Comparison of ENCODE assay signal across 18 cellular contexts in the genomic region with DNA sequence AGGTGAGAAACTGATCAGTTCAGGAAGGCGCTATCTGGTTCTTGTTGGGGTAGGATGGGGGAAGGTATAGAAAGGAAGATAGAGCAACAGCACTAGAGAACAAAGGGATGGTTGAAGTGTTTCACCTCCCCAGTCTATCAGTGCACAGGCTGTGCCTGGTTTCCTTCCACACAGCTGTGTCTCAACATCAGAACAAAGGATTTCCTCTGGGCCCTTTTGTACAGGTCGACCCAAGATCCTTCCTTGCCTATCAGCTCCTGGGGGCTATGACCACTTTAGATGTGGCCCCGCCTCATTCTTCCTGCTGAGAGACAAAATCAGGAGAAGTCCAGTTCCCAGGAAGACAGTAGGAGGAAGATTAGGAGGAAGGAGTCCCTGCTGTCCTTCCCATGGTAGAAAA.
"Had no signal": no experiment of that assay in that cellular context is flagged by ENCODE, and none has a peak within 500 bp of the region (broad histone marks: within the 10 kb centered on the region; RNA-seq: fewer than 3 reads in every experiment).

No MANE protein-coding gene starts in this region.

- H3K4me3 ChIP-seq: coronary artery, esophagus muscularis mucosa, prostate gland, right lobe of liver, smooth muscle cell, thyroid gland had no signal

- H3K27me3 ChIP-seq: esophagus muscularis mucosa, right lobe of liver, thyroid gland had no signal

- H3K36me3 ChIP-seq: esophagus muscularis mucosa, prostate gland, right lobe of liver, thyroid gland had no signal

- DNase-seq: activated CD4-positive, alpha-beta memory T cell treated with anti-CD3 and anti-CD28 coated beads, Interleukin-2, amount 10 ng/mL, durations not matched to agents 7 days and 5 days; activated CD4-positive, alpha-beta T cell treated with anti-CD3 and anti-CD28 coated beads for 48 hours; activated CD4-positive, CD25-positive, alpha-beta regulatory T cell; activated CD8-positive, alpha-beta memory T cell treated with anti-CD3 and anti-CD28 coated beads, Interleukin-2, amount 10 ng/mL, durations not matched to agents 7 days and 5 days; activated naive CD4-positive, alpha-beta T cell; anterior cingulate cortex; effector CD4-positive, alpha-beta T cell; hippocampal formation; islet precursor cell; right lobe of liver; stimulated activated CD4-positive, alpha-beta T cell treated with anti-CD3 and anti-CD28 coated beads, Interleukin-4, amount 100 ng/mL, for 24 hours; stimulated activated naive B cell treated with anti-CD40 and anti-IgM and Interleukin-4, amounts not matched to agents 10 μg/mL and 1 μg/mL and 100 μg/mL, for 72 hours; T1000; thyroid gland had no signal

- H3K9me3 ChIP-seq: esophagus muscularis mucosa, prostate gland, right lobe of liver, thyroid gland had no signal

- ATAC-seq: activated CD8-positive, alpha-beta memory T cell treated with anti-CD3 and anti-CD28 coated beads, Interleukin-2, amount 10 ng/mL, durations not matched to agents 7 days and 5 days; stimulated activated naive B cell treated with anti-CD40 and anti-IgM and Interleukin-4, amounts not matched to agents 10 μg/mL and 1 μg/mL and 100 μg/mL, for 72 hours had no signal
